Comparison of ENCODE assay signal across 8 cellular contexts in the genomic region with DNA sequence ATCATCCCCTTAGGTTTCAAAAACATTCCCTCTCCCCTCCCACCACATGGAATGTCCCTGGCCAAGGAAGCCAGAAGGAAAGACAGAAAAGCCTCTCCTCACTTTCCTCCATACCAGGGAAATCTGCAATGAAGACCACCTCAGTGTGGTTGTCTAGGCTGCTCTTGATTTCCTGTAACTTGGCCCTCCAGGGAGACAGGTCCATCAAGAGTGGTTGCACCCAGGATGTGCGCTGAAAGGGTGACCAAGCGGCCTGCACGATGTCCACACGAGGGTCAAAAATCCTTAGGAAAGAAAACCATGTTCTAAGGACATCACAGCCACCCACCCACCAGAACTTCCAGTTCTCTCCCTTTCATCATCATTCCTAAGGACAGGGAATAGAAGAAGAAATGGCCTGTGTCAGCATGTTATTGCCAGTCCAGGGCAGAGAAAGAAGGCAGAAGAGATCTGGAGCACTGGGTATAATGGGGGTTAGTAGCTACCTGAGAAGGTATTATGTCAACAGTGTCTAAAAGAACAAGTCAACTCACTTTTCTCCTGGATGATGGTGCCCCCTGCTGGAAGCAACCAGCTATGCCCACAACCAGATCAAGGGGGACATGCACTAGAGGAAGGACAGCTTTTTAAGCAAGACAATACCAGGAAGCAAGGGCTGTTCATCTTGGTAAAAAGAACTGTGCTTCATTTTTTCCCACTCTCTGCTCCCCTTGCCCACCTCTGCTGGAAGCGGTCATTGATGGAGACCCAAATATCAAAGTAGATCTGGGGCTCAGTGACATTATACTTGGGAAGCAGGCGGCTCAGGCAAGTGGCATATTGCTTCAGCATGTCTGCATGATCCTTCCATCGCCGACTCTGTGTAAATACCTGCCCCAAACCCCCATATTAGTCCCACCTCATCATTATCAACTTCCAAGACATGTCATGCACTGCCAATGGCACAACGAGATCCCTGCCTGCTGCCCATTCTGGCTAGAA. TPM values are rescaled to one million over a fixed set of nuclear protein-coding genes. Genes with fewer than 3 reads are reported as not detected.
DNase-seq lines count a peak whose midpoint lies in the region; TF ChIP-seq lines count a peak whose summit lies in the region.

No MANE protein-coding gene starts in this region.

- peak; percentile 92 for TF ChIP-seq CTCF in cardiac muscle cell (IDR thresholded peaks at IDR 0.05; ENCODE audit: low read depth, low read length)

- DNase-seq in DMS153 treated with DMSO at 0.1 percent for 48 hours (lab: John Stamatoyannopoulos, UW; ENCODE audit: unreplicated experiment) (peak; percentile 69), GOT3 (lab: John Stamatoyannopoulos, UW) (peak; percentile 23), NCI-H1436 (lab: John Stamatoyannopoulos, UW) (peak; percentile 81), SW480 (ENCODE audit: low spot score) (peak; percentile 81), cardiac muscle cell (ENCODE audit: low read depth in 1 of 2, low spot score in 1 of 2) (peak; percentile 77 to 83), pulmonary artery endothelial cell (ENCODE audit: low read depth, low spot score) (peak; percentile 37), cortex of kidney (lab: John Stamatoyannopoulos, UW) (no peak)
- peak; percentile 78 for DNase-seq in activated naive CD8-positive, alpha-beta T cell treated with anti-CD3 and anti-CD28 coated beads for 36 hours

- no peaks in the 10 kb centered on the region for H3K27me3 ChIP-seq in cardiac muscle cell

- H3K27ac ChIP-seq in cardiac muscle cell = no peak overlapping the region

- H3K4me1 Mint-ChIP-seq in activated naive CD8-positive, alpha-beta T cell treated with anti-CD3 and anti-CD28 coated beads for 36 hours = no peaks in the 10 kb centered on the region

- peaks cover 29% of the 10 kb centered on the region for H3K36me3 ChIP-seq in cardiac muscle cell

- no peak overlapping the region for H3K4me3 ChIP-seq in cardiac muscle cell

- no peaks in the 10 kb centered on the region for H3K9me3 ChIP-seq in cardiac muscle cell (ENCODE audit: low read depth)

- H3K27me3 Mint-ChIP-seq in activated naive CD8-positive, alpha-beta T cell treated with anti-CD3 and anti-CD28 coated beads for 36 hours = no peaks in the 10 kb centered on the region

- no peak overlapping the region for H3K27ac Mint-ChIP-seq in activated naive CD8-positive, alpha-beta T cell treated with anti-CD3 and anti-CD28 coated beads for 36 hours

- H3K9me3 Mint-ChIP-seq in activated naive CD8-positive, alpha-beta T cell treated with anti-CD3 and anti-CD28 coated beads for 36 hours = no peaks in the 10 kb centered on the region

- peaks cover 8% of the 10 kb centered on the region for H3K36me3 Mint-ChIP-seq in activated naive CD8-positive, alpha-beta T cell treated with anti-CD3 and anti-CD28 coated beads for 36 hours

- H3K4me1 ChIP-seq in cardiac muscle cell (ENCODE audit: low read depth) = no peaks in the 10 kb centered on the region

- no peak overlapping the region for H3K4me3 Mint-ChIP-seq in activated naive CD8-positive, alpha-beta T cell treated with anti-CD3 and anti-CD28 coated beads for 36 hours

RNA-seq across cellular contexts. Expression of gene GGCX, which starts 9.3 kb away (rescaled TPM):
- total RNA-seq in activated naive CD8-positive, alpha-beta T cell treated with anti-CD3 and anti-CD28 coated beads for 36 hours = 10 to 100 TPM; 19.6 to 19.9 TPM
- total RNA-seq in cardiac muscle cell (18.6 and 24.3 TPM in 2 replicates), pulmonary artery endothelial cell (39.1 and 68.9 TPM in 2 replicates)
- polyA plus RNA-seq in cardiac muscle cell = 32.0 and 33.5 TPM in 2 replicates

RNA-seq across cellular contexts. Expression of gene MAT2A, which starts 13.0 kb away (rescaled TPM):
- 100 to 1,000 TPM; 368 to 384 TPM for total RNA-seq in activated naive CD8-positive, alpha-beta T cell treated with anti-CD3 and anti-CD28 coated beads for 36 hours
- total RNA-seq in cardiac muscle cell (116 and 225 TPM in 2 replicates), pulmonary artery endothelial cell (161 and 214 TPM in 2 replicates)
- 405 and 489 TPM in 2 replicates for polyA plus RNA-seq in cardiac muscle cell

RNA-seq across cellular contexts. Expression of gene VAMP8, which starts 25.4 kb away (rescaled TPM):
- total RNA-seq in activated naive CD8-positive, alpha-beta T cell treated with anti-CD3 and anti-CD28 coated beads for 36 hours = 10 to 100 TPM; 94.3 to 98.3 TPM
- total RNA-seq in cardiac muscle cell = 8.3 and 15.7 TPM in 2 replicates
- polyA plus RNA-seq in cardiac muscle cell = 39.4 and 60.9 TPM in 2 replicates
- 14.6 and 19.2 TPM in 2 replicates for total RNA-seq in pulmonary artery endothelial cell

RNA-seq across cellular contexts. Expression of gene VAMP5, which starts 32.2 kb away (rescaled TPM):
- 10 to 100 TPM; 27.9 to 29.3 TPM for total RNA-seq in activated naive CD8-positive, alpha-beta T cell treated with anti-CD3 and anti-CD28 coated beads for 36 hours
- total RNA-seq in cardiac muscle cell (6.7 and 7.7 TPM in 2 replicates), pulmonary artery endothelial cell (60.0 and 101 TPM in 2 replicates)
- 19.1 and 28.1 TPM in 2 replicates for polyA plus RNA-seq in cardiac muscle cell

RNA-seq across cellular contexts. Expression of gene RNF181, which starts 43.6 kb away (rescaled TPM):
- 100 to 1,000 TPM in 1 of 2 experiments, 10 to 100 TPM in 1; 90.9 to 104 TPM for total RNA-seq in activated naive CD8-positive, alpha-beta T cell treated with anti-CD3 and anti-CD28 coated beads for 36 hours
- total RNA-seq in cardiac muscle cell (152 and 241 TPM in 2 replicates), pulmonary artery endothelial cell (164 and 248 TPM in 2 replicates)
- polyA plus RNA-seq in cardiac muscle cell = 276 and 328 TPM in 2 replicates
